1 cellular context compared by ENCODE assay signal in the genomic region with DNA sequence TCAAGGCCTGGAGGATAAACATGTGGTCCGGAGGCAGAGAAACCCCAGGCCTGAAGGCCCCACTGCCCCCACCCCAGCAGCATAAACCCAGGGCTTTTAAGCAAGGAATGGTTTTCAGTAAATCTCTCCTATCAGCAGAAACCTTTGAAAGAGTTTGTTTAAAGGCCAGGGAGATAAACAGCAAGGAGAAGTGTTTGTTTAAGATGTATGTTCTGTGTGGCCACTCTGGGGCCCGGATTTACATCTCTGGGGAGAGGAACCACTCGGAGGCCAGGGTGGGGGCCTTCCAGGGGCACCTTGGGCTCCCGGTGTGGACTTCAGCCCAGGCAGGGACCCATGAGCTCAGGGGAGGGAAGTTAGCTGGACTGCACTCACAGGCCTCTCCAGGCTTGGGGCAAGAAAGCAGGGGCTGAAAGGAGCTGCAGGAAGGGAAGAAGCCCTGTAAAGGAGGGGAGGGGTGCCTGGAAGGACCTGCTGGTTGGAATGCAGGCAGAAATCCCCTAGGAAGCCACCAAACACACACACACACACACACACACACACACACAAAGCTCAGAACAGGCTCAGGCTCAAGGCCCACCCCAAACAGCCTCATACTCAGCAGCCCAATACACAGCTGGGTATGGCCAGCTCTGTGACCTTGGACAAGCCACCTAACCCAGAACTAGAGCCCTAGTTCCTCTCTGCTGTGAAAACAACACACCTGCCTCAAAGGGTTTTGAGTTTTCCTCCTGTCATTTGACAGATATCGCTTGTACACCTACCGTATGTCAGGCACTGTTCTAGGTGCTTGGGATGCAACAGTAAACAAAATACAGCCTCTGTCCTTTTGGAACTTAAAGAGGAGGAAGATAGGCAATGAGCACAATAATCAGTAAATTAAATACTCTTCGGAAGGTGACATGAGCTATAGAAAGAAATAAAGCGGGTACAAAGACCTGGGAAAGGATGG.
TF ChIP-seq lines count a peak whose summit lies in the region.

No MANE protein-coding gene starts in this region.

TF ChIP-seq in HepG2, 621 proteins besides CTCF, POLR2A, EP300 and RAD21 (continued from another document and continues in another):
- TF ChIP-seq, protein P1, sequence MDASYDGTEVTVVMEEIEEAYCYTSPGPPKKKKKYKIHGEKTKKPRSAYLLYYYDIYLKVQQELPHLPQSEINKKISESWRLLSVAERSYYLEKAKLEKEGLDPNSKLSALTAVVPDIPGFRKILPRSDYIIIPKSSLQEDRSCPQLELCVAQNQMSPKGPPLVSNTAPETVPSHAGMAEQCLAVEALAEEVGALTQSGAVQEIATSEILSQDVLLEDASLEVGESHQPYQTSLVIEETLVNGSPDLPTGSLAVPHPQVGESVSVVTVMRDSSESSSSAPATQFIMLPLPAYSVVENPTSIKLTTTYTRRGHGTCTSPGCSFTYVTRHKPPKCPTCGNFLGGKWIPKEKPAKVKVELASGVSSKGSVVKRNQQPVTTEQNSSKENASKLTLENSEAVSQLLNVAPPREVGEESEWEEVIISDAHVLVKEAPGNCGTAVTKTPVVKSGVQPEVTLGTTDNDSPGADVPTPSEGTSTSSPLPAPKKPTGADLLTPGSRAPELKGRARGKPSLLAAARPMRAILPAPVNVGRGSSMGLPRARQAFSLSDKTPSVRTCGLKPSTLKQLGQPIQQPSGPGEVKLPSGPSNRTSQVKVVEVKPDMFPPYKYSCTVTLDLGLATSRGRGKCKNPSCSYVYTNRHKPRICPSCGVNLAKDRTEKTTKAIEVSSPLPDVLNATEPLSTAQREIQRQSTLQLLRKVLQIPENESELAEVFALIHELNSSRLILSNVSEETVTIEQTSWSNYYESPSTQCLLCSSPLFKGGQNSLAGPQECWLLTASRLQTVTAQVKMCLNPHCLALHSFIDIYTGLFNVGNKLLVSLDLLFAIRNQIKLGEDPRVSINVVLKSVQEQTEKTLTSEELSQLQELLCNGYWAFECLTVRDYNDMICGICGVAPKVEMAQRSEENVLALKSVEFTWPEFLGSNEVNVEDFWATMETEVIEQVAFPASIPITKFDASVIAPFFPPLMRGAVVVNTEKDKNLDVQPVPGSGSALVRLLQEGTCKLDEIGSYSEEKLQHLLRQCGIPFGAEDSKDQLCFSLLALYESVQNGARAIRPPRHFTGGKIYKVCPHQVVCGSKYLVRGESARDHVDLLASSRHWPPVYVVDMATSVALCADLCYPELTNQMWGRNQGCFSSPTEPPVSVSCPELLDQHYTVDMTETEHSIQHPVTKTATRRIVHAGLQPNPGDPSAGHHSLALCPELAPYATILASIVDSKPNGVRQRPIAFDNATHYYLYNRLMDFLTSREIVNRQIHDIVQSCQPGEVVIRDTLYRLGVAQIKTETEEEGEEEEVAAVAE (CRISPR knock-in tag; IDR thresholded peaks at IDR 0.05; ENCODE audit: borderline replicate concordance): no peak
- TF ChIP-seq, protein P2, sequence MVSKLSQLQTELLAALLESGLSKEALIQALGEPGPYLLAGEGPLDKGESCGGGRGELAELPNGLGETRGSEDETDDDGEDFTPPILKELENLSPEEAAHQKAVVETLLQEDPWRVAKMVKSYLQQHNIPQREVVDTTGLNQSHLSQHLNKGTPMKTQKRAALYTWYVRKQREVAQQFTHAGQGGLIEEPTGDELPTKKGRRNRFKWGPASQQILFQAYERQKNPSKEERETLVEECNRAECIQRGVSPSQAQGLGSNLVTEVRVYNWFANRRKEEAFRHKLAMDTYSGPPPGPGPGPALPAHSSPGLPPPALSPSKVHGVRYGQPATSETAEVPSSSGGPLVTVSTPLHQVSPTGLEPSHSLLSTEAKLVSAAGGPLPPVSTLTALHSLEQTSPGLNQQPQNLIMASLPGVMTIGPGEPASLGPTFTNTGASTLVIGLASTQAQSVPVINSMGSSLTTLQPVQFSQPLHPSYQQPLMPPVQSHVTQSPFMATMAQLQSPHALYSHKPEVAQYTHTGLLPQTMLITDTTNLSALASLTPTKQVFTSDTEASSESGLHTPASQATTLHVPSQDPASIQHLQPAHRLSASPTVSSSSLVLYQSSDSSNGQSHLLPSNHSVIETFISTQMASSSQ (IDR thresholded peaks at IDR 0.05; ENCODE audit: low read depth): peak; percentile 39
- TF ChIP-seq, protein P2 (CRISPR knock-in tag; IDR thresholded peaks at IDR 0.05; ENCODE audit: borderline replicate concordance): peak; percentile 69
- TF ChIP-seq TAF15 (IDR thresholded peaks at IDR 0.05; ENCODE audit: low read depth, low read length, poor library complexity, severe bottlenecking): no peak
- TF ChIP-seq MED13 (CRISPR knock-in tag; IDR thresholded peaks at IDR 0.05): 0 out of 2 replicates have a peak, but pooled peaks have one; percentile 73
- TF ChIP-seq ARID2 (CRISPR knock-in tag; IDR thresholded peaks at IDR 0.05; ENCODE audit: borderline replicate concordance): no peak
- TF ChIP-seq ZNF451 (CRISPR knock-in tag; IDR thresholded peaks at IDR 0.05): peak; percentile 72; the same call in 1 of the 2 replicates
- peak; percentile 49; the same call in 1 of the 2 replicates for TF ChIP-seq ZBTB38 (CRISPR knock-in tag; IDR thresholded peaks at IDR 0.05)
- TF ChIP-seq, protein P3, sequence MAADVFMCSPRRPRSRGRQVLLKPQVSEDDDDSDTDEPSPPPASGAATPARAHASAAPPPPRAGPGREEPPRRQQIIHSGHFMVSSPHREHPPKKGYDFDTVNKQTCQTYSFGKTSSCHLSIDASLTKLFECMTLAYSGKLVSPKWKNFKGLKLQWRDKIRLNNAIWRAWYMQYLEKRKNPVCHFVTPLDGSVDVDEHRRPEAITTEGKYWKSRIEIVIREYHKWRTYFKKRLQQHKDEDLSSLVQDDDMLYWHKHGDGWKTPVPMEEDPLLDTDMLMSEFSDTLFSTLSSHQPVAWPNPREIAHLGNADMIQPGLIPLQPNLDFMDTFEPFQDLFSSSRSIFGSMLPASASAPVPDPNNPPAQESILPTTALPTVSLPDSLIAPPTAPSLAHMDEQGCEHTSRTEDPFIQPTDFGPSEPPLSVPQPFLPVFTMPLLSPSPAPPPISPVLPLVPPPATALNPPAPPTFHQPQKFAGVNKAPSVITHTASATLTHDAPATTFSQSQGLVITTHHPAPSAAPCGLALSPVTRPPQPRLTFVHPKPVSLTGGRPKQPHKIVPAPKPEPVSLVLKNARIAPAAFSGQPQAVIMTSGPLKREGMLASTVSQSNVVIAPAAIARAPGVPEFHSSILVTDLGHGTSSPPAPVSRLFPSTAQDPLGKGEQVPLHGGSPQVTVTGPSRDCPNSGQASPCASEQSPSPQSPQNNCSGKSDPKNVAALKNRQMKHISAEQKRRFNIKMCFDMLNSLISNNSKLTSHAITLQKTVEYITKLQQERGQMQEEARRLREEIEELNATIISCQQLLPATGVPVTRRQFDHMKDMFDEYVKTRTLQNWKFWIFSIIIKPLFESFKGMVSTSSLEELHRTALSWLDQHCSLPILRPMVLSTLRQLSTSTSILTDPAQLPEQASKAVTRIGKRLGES (CRISPR knock-in tag; IDR thresholded peaks at IDR 0.05; ENCODE audit: borderline replicate concordance): peak; percentile 54; the same call in 1 of the 2 replicates
- TF ChIP-seq POLR2AphosphoS5 (IDR thresholded peaks at IDR 0.05; ENCODE audit: low read depth, low read length): peak; percentile 67
- TF ChIP-seq ZNF484 (CRISPR knock-in tag; IDR thresholded peaks at IDR 0.05; ENCODE audit: borderline replicate concordance, low read depth): no peak
- TF ChIP-seq HMG20A (CRISPR knock-in tag; IDR thresholded peaks at IDR 0.05; ENCODE audit: borderline replicate concordance): peak; percentile 73; the same call in 1 of the 2 replicates
- TF ChIP-seq PLRG1 (conservative IDR thresholded peaks at IDR 0.05): no peak
- TF ChIP-seq, protein P4, sequence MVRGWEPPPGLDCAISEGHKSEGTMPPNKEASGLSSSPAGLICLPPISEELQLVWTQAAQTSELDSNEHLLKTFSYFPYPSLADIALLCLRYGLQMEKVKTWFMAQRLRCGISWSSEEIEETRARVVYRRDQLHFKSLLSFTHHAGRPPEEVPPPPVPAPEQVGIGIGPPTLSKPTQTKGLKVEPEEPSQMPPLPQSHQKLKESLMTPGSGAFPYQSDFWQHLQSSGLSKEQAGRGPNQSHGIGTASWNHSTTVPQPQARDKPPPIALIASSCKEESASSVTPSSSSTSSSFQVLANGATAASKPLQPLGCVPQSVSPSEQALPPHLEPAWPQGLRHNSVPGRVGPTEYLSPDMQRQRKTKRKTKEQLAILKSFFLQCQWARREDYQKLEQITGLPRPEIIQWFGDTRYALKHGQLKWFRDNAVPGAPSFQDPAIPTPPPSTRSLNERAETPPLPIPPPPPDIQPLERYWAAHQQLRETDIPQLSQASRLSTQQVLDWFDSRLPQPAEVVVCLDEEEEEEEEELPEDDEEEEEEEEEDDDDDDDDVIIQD (CRISPR knock-in tag; IDR thresholded peaks at IDR 0.05; ENCODE audit: low read depth): 0 out of 2 replicates have a peak, but pooled peaks have one; percentile 17
- TF ChIP-seq GZF1 (CRISPR knock-in tag; IDR thresholded peaks at IDR 0.05): peak; percentile 96
- TF ChIP-seq ZGPAT (CRISPR knock-in tag; IDR thresholded peaks at IDR 0.05): peak; percentile 58; the same call in 1 of the 2 replicates
- TF ChIP-seq, protein P5, sequence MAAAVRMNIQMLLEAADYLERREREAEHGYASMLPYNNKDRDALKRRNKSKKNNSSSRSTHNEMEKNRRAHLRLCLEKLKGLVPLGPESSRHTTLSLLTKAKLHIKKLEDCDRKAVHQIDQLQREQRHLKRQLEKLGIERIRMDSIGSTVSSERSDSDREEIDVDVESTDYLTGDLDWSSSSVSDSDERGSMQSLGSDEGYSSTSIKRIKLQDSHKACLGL (CRISPR knock-in tag; IDR thresholded peaks at IDR 0.05): peak; percentile 7; the same call in 1 of the 2 replicates
- TF ChIP-seq ZFYVE20 (CRISPR knock-in tag; IDR thresholded peaks at IDR 0.05; ENCODE audit: borderline replicate concordance, low read depth): no peak
- TF ChIP-seq ZNF768 (CRISPR knock-in tag; IDR thresholded peaks at IDR 0.05): peak; percentile 34; the same call in 1 of the 2 replicates
- no peak for TF ChIP-seq USF2 (IDR thresholded peaks at IDR 0.05; ENCODE audit: low read depth, low read length)
- TF ChIP-seq USF2 (CRISPR knock-in tag; IDR thresholded peaks at IDR 0.05; ENCODE audit: borderline replicate concordance): no peak
- TF ChIP-seq GTF2F1 (IDR thresholded peaks at IDR 0.05; ENCODE audit: low read length): peak; percentile 39; the same call in 1 of the 2 replicates
- TF ChIP-seq ZBTB42 (CRISPR knock-in tag; IDR thresholded peaks at IDR 0.05): 0 out of 2 replicates have a peak, but pooled peaks have one; percentile 65
- no peak for TF ChIP-seq ZC3H4 (CRISPR knock-in tag; IDR thresholded peaks at IDR 0.05; ENCODE audit: borderline replicate concordance)
- no peak; the same call in 1 of the 2 replicates for TF ChIP-seq CBX2 (IDR thresholded peaks at IDR 0.05; ENCODE audit: low read depth, low read length)
- TF ChIP-seq CBX2 (CRISPR knock-in tag; IDR thresholded peaks at IDR 0.05; ENCODE audit: low read depth): no peak
- no peak; the same call in 1 of the 2 replicates for TF ChIP-seq RFX5 (IDR thresholded peaks at IDR 0.05; ENCODE audit: low read depth, low read length)
- TF ChIP-seq ZNF761 (CRISPR knock-in tag; conservative IDR thresholded peaks at IDR 0.05): peak; percentile 56; the same call in 1 of the 2 replicates
- TF ChIP-seq ZNF672 (CRISPR knock-in tag; IDR thresholded peaks at IDR 0.05): no peak
- TF ChIP-seq ZNF512 (CRISPR knock-in tag; IDR thresholded peaks at IDR 0.05): no peak
